Comparison of ENCODE assay signal across 21 cellular contexts in the genomic region with DNA sequence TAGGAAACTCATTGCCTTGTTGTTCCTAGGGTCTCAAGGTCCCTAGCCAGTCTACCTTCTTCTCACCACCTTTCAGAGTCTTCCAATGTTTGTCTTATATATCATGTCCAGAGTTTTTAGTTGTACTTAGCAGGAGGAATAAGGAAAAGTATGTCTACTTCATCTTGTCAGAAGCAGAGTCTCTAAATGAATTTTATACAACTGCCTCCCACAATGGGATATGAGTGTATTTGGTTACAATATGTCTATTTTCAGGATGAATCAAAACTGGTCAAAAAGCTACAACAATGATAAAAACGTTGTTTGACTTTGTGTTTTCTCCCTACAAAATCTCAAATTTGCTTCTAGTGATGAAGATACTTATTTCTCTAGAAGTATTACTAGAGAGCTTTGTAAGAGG. TPM values are rescaled to one million over a fixed set of nuclear protein-coding genes. Genes with fewer than 3 reads are reported as not detected.
A peak's percentile ranks its signal among the peaks of the same experiment; 100 is the strongest.
DNase-seq lines count a peak whose midpoint lies in the region; ATAC-seq, FAIRE-seq and TF ChIP-seq lines count a peak whose summit lies in the region.
"Had no signal": no experiment of that assay in that cellular context is flagged by ENCODE, and none has a peak within 500 bp of the region (broad histone marks: within the 10 kb centered on the region; RNA-seq: fewer than 3 reads in every experiment).

No MANE protein-coding gene starts in this region.

- H3K9me3 ChIP-seq in mammary epithelial cell (replicated peaks; ENCODE audit: insufficient read depth, low read length), result peaks cover 3% of the 10 kb centered on the region
- no peaks in the 10 kb centered on the region for H3K9me3 ChIP-seq in Loucy (ENCODE audit: insufficient read depth, low read depth, low read length)
- no peaks in the 10 kb centered on the region for H3K9me3 ChIP-seq in small intestine (ENCODE audit: control insufficient read depth, low read depth)

- no peaks in the 10 kb centered on the region for H3K27me3 Mint-ChIP-seq in MCF 10A (ENCODE audit: insufficient read depth, unreplicated experiment)
- H3K27me3 Mint-ChIP-seq in central memory CD8-positive, alpha-beta T cell, result no peaks in the 10 kb centered on the region
- H3K27me3 Mint-ChIP-seq: B cell; CD4-positive, CD25-positive, alpha-beta regulatory T cell had no signal

- H3F3A ChIP-seq in Loucy (ENCODE audit: low read depth), result no peaks in the 10 kb centered on the region

- DNase-seq in MCF 10A (ENCODE audit: unreplicated experiment), result no peak
- DNase-seq in mammary epithelial cell, result no peak
- DNase-seq in central memory CD8-positive, alpha-beta T cell (ENCODE audit: low spot score in 2 of 2), result no peak
- DNase-seq in small intestine, result no peak
- DNase-seq in NCI-H69 (lab: John Stamatoyannopoulos, UW), result no peak
- no peak for DNase-seq in H7
- DNase-seq: Caco-2; CD4-positive, CD25-positive, alpha-beta regulatory T cell; DMS153; NCI-H1417 treated with DMSO at 0.1 percent for 48 hours; NCI-H2029; NCI-H2171 treated with DMSO at 0.1 percent for 48 hours; NCI-H446 treated with DMSO at 0.1 percent for 48 hours; NCI-H748 treated with DMSO at 0.1 percent for 48 hours; RPMI8226; SIG-M5 had no signal

- H3K4me1 ChIP-seq in mammary epithelial cell (ENCODE audit: insufficient read depth, low read length) (no peaks in the 10 kb centered on the region), Loucy (ENCODE audit: insufficient read depth, low read length, poor library complexity, severe bottlenecking) (peaks cover 30% of the 10 kb centered on the region), small intestine (ENCODE audit: control insufficient read depth in 2 of 2, insufficient read depth in 1 of 2, low read depth in 1 of 2, low read length in 1 of 2) (peaks cover 3% of the 10 kb centered on the region in 2 donors)

- ATAC-seq in central memory CD8-positive, alpha-beta T cell (replicated peaks; ENCODE audit: extremely low read depth, poor library complexity, severe bottlenecking), result no peak
- ATAC-seq: HCT116, K562 had no signal

- H3K4me3 ChIP-seq in mammary epithelial cell (replicated peaks in 1 of 3; ENCODE audit: insufficient read depth in 1 of 3, low read depth in 2 of 3, low read length in 3 of 3), result no peak overlapping the region
- H3K4me3 ChIP-seq in Loucy (ENCODE audit: low read length, poor library complexity, severe bottlenecking), result no peak overlapping the region
- no peak overlapping the region for H3K4me3 ChIP-seq in small intestine (ENCODE audit: low read depth in 1 of 2, low read length in 2 of 2)
- no peak overlapping the region for H3K4me3 ChIP-seq in H7 (ENCODE audit: insufficient read depth, low read depth, low read length)
- H3K4me3 ChIP-seq: K562 had no signal

- no peak overlapping the region for H3K4me2 ChIP-seq in mammary epithelial cell (ENCODE audit: insufficient read depth, low read depth, low read length)
- peak overlapping the region; percentile 55 for H3K4me2 ChIP-seq in Loucy (ENCODE audit: low read depth, low read length, poor library complexity, severe bottlenecking)

- WGBS in mammary epithelial cell (ENCODE audit: low coverage, missing lambda C conversion rate), result 62% methylated on average over 1 of the region's 1 CpG
- 57 to 79% (median 77%) methylated on average over 1 of the region's 1 CpG for WGBS in small intestine, 3 donors

- H3K27ac ChIP-seq in mammary epithelial cell (ENCODE audit: insufficient read depth, low read depth, low read length) (no peak overlapping the region), small intestine (ENCODE audit: low read depth in 1 of 2, low read length in 1 of 2) (no peak overlapping the region)

- no peaks in the 10 kb centered on the region for H3K9me2 ChIP-seq in Loucy (replicated peaks; ENCODE audit: low read depth, low read length)

- TF ChIP-seq CTCF in MCF 10A (IDR thresholded peaks at IDR 0.05; ENCODE audit: unreplicated experiment) (no peak), mammary epithelial cell (conservative IDR thresholded peaks at IDR 0.05 in 1 of 2, IDR thresholded peaks at IDR 0.05 in 1 of 2; ENCODE audit: extremely low read depth in 1 of 2, insufficient read depth in 1 of 2, low read depth in 1 of 2, low read length in 2 of 2) (no peak), Loucy (conservative IDR thresholded peaks at IDR 0.05; ENCODE audit: low read length) (no peak)

- H3K79me2 ChIP-seq in mammary epithelial cell (ENCODE audit: insufficient read depth, low read length), result peaks cover 95% of the 10 kb centered on the region
- H3K79me2 ChIP-seq in Loucy (ENCODE audit: insufficient read depth, low read length), result peaks cover 71% of the 10 kb centered on the region

- no peaks in the 10 kb centered on the region for H3K27me3 ChIP-seq in mammary epithelial cell (ENCODE audit: insufficient read depth, low read length)
- H3K27me3 ChIP-seq in Loucy (ENCODE audit: insufficient read depth, low read length, poor library complexity, severe bottlenecking), result no peaks in the 10 kb centered on the region
- no peaks in the 10 kb centered on the region for H3K27me3 ChIP-seq in small intestine (ENCODE audit: control insufficient read depth in 2 of 2, insufficient read depth in 2 of 2, low read length in 2 of 2)
- no peaks in the 10 kb centered on the region for H3K27me3 ChIP-seq in H7 (ENCODE audit: control insufficient read depth, insufficient read depth, low read length)

- FAIRE-seq in small intestine (lab: Jason Lieb, UNC), result no peak
- FAIRE-seq: K562 had no signal

- H3K36me3 ChIP-seq in mammary epithelial cell (ENCODE audit: insufficient read depth, low read length) (peaks cover 7% of the 10 kb centered on the region), Loucy (ENCODE audit: insufficient read depth, low read length) (no peaks in the 10 kb centered on the region), small intestine (ENCODE audit: control insufficient read depth in 2 of 2, insufficient read depth in 2 of 2, low read length in 2 of 2) (no peaks in the 10 kb centered on the region), H7 (replicated peaks; ENCODE audit: control insufficient read depth, insufficient read depth, low read length) (peaks cover 5% of the 10 kb centered on the region)

- H3K4me1 Mint-ChIP-seq in MCF 10A (ENCODE audit: insufficient read depth, unreplicated experiment), result peaks cover 5% of the 10 kb centered on the region
- H3K4me1 Mint-ChIP-seq in central memory CD8-positive, alpha-beta T cell, result peaks cover 38% of the 10 kb centered on the region

- peak overlapping the region; percentile 47 for H3K27ac Mint-ChIP-seq in MCF 10A (ENCODE audit: low read depth, unreplicated experiment)
- peak overlapping the region; percentile 23 for H3K27ac Mint-ChIP-seq in central memory CD8-positive, alpha-beta T cell (ENCODE audit: low read depth)

- no peak overlapping the region for H3K4me3 Mint-ChIP-seq in MCF 10A (ENCODE audit: unreplicated experiment)
- no peak overlapping the region for H3K4me3 Mint-ChIP-seq in central memory CD8-positive, alpha-beta T cell
- H3K4me3 Mint-ChIP-seq: B cell; CD4-positive, CD25-positive, alpha-beta regulatory T cell had no signal

- H3K36me3 Mint-ChIP-seq in MCF 10A (ENCODE audit: insufficient read depth, unreplicated experiment), result peaks cover 15% of the 10 kb centered on the region
- H3K36me3 Mint-ChIP-seq in central memory CD8-positive, alpha-beta T cell (ENCODE audit: insufficient read depth), result peaks cover 3% of the 10 kb centered on the region

- H3K9ac ChIP-seq in mammary epithelial cell (ENCODE audit: insufficient read depth, low read length) (no peak overlapping the region), Loucy (ENCODE audit: low read depth, low read length, poor library complexity, severe bottlenecking) (no peak overlapping the region)

- dilution Hi-C loops in mammary epithelial cell (cut with HindIII; ENCODE audit: low sequenced_read_pairs), result no loop called here

- in situ Hi-C loops in mammary epithelial cell (cut with MboI; ENCODE audit: low sequenced_read_pairs in 2 of 2), result no loop called here

- H4K20me1 ChIP-seq in mammary epithelial cell (ENCODE audit: insufficient read depth, low read length), result peaks cover under 1% of the 10 kb centered on the region
- peaks cover 23% of the 10 kb centered on the region for H4K20me1 ChIP-seq in Loucy (ENCODE audit: insufficient read depth, low read length, poor library complexity, severe bottlenecking)

- CTCF ChIA-PET in MCF 10A (lab: Yijun Ruan, JAX) (interaction anchor here (0.6 kb wide), 2 partner anchors 95 to 175 kb away, joined by 3 to 4 read pairs; no protein-coding TSS in a partner anchor), mammary epithelial cell (lab: Charles Lee; ENCODE audit: low non-redundant PET) (no interaction called here)

- intact Hi-C loops in MCF 10A (cut with micrococcal nuclease) (no loop called here), mammary epithelial cell (cut with micrococcal nuclease) (no loop called here)

- BruUV-seq in MCF 10A (replicated peaks; lab: Mats Ljungman, UMichigan) (no TSS peak), mammary epithelial cell (replicated peaks; lab: Mats Ljungman, UMichigan) (no TSS peak)

- POLR2A ChIA-PET in MCF 10A (lab: Yijun Ruan, JAX), result no interaction called here

- H2AFZ ChIP-seq in mammary epithelial cell (ENCODE audit: low read depth, low read length) (no peak overlapping the region), Loucy (ENCODE audit: low read length) (no peak overlapping the region)

- peaks cover 10% of the 10 kb centered on the region for H3K9me3 Mint-ChIP-seq in MCF 10A (ENCODE audit: unreplicated experiment)
- H3K9me3 Mint-ChIP-seq in central memory CD8-positive, alpha-beta T cell, result peaks cover 8% of the 10 kb centered on the region

RNA-seq across cellular contexts. Expression of a gene that starts 7.0 kb away (rescaled TPM):
- total RNA-seq in MCF 10A (2022), result 66.7 and 72.2 TPM in 2 replicates
- 100 to 1,000 TPM; 134 to 150 TPM for total RNA-seq in mammary epithelial cell
- 116 TPM for polyA plus RNA-seq in mammary epithelial cell
- polyA minus RNA-seq in mammary epithelial cell, result 48.7 TPM
- 100 to 1,000 TPM in 2 of 3 donors, 10 to 100 TPM in 1; 71.8 to 313 (median 186) TPM for polyA plus RNA-seq in small intestine
- 240 and 259 TPM in 2 replicates for total RNA-seq in H7 (2014; rRNA removed; shearing (Covaris generic))

RNA-seq across cellular contexts. Expression of a gene that starts 19.2 kb away (rescaled TPM):
- total RNA-seq in MCF 10A (2022) (not detected in 2 replicates), mammary epithelial cell (under 1 TPM in 1 of 2 donors, not detected in 1; 0.02 TPM)
- polyA plus RNA-seq in mammary epithelial cell (not detected), small intestine (under 1 TPM in 2 of 3 donors, not detected in 1; under 0.01 to 0.01 TPM)
- not detected for polyA minus RNA-seq in mammary epithelial cell
- total RNA-seq in H7 (2014; rRNA removed; shearing (Covaris generic)), result 0.03 TPM in 1 of 2 replicates, not detected in the other
- total RNA-seq: Caco-2 had no signal
- polyA plus RNA-seq: AG04450 had no signal

RNA-seq across cellular contexts. Expression of a gene that starts 56.2 kb away (rescaled TPM):
- total RNA-seq in MCF 10A (2022) (12.5 and 15.6 TPM in 2 replicates), mammary epithelial cell (10 to 100 TPM; 14.8 to 15.0 TPM)
- polyA plus RNA-seq in mammary epithelial cell (3.6 TPM), small intestine (1 to 10 TPM; 5.1 to 7.5 (median 5.8) TPM)
- 73.1 TPM for polyA minus RNA-seq in mammary epithelial cell
- 5.0 and 6.1 TPM in 2 replicates for total RNA-seq in H7 (2014; rRNA removed; shearing (Covaris generic))
